8 cellular contexts compared by ENCODE assay signal in the genomic region with DNA sequence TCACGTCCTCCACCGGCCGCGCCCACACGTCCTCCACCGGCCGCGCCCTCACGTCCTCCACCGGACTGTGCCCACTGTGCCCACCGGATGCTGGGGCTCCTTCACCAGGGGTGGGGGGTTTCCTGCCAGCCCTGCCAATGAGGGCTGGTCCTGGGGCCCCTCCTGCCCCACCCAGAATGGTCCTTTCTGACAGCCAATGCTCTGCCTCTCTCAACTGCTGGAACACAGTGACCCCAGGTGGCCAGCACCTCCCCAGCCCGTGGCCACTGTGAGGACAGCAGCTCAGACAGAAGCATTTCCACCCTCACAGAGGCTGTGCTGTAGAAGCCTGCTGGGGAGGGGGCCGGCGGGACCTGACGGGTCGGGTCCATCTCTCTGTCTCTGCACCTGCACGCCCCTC.
DNase-seq lines count a peak whose midpoint lies in the region; ATAC-seq and TF ChIP-seq lines count a peak whose summit lies in the region.

No MANE protein-coding gene starts in this region.

- H3K9me3 ChIP-seq in mammary epithelial cell (replicated peaks; ENCODE audit: insufficient read depth, low read length) (no peaks in the 10 kb centered on the region), suprapubic skin (no peaks in the 10 kb centered on the region)

- H3K4me1 ChIP-seq in mammary epithelial cell (ENCODE audit: insufficient read depth, low read length) (no peaks in the 10 kb centered on the region), foreskin keratinocyte (no peaks in the 10 kb centered on the region), suprapubic skin (no peaks in the 10 kb centered on the region)

- H3K27ac ChIP-seq in mammary epithelial cell (ENCODE audit: insufficient read depth, low read depth, low read length) (no peak overlapping the region), foreskin keratinocyte (no peak overlapping the region), suprapubic skin (no peak overlapping the region)

- TF ChIP-seq CTCF in MCF 10A (IDR thresholded peaks at IDR 0.05; ENCODE audit: unreplicated experiment) (no peak), mammary epithelial cell (conservative IDR thresholded peaks at IDR 0.05 in 1 of 2, IDR thresholded peaks at IDR 0.05 in 1 of 2; ENCODE audit: extremely low read depth in 1 of 2, insufficient read depth in 1 of 2, low read depth in 1 of 2, low read length in 2 of 2) (peak in 1 of 2 donors; percentile 32), foreskin keratinocyte (conservative IDR thresholded peaks at IDR 0.05) (peak; percentile 46), suprapubic skin (IDR thresholded peaks at IDR 0.05) (no peak)

- no peak overlapping the region for H3K4me3 Mint-ChIP-seq in MCF 10A (ENCODE audit: unreplicated experiment)
- H3K4me3 Mint-ChIP-seq in activated CD4-positive, alpha-beta T cell treated with anti-CD3 and anti-CD28 coated beads, Interleukin-2, amount 10 ng/mL, durations not matched to agents 7 days and 5 days: no peak overlapping the region

- H3K4me2 ChIP-seq in mammary epithelial cell (ENCODE audit: insufficient read depth, low read depth, low read length): no peak overlapping the region

- H3K36me3 ChIP-seq in mammary epithelial cell (ENCODE audit: insufficient read depth, low read length) (no peaks in the 10 kb centered on the region), suprapubic skin (no peaks in the 10 kb centered on the region)

- H3K27me3 ChIP-seq in mammary epithelial cell (ENCODE audit: insufficient read depth, low read length) (no peaks in the 10 kb centered on the region), foreskin keratinocyte (no peaks in the 10 kb centered on the region), suprapubic skin (no peaks in the 10 kb centered on the region)

- H2AFZ ChIP-seq in mammary epithelial cell (ENCODE audit: low read depth, low read length): no peak overlapping the region

- no peak for ATAC-seq in foreskin keratinocyte
- no peak for ATAC-seq in HG03571 (IDR thresholded peaks at IDR 0.05; ENCODE audit: unreplicated experiment)
- no peak for ATAC-seq in GM21717 (IDR thresholded peaks at IDR 0.05; ENCODE audit: unreplicated experiment)

- no peaks in the 10 kb centered on the region for H3K9me3 Mint-ChIP-seq in MCF 10A (ENCODE audit: unreplicated experiment)
- H3K9me3 Mint-ChIP-seq in activated CD4-positive, alpha-beta T cell treated with anti-CD3 and anti-CD28 coated beads, Interleukin-2, amount 10 ng/mL, durations not matched to agents 7 days and 5 days: no peaks in the 10 kb centered on the region

- no peak overlapping the region for H3K9ac ChIP-seq in mammary epithelial cell (ENCODE audit: insufficient read depth, low read length)

- H3K79me2 ChIP-seq in mammary epithelial cell (ENCODE audit: insufficient read depth, low read length): peaks cover 4% of the 10 kb centered on the region

- TF ChIP-seq EP300 in suprapubic skin (IDR thresholded peaks at IDR 0.05): no peak

- H3K4me3 ChIP-seq in mammary epithelial cell (replicated peaks in 1 of 3; ENCODE audit: insufficient read depth in 1 of 3, low read depth in 2 of 3, low read length in 3 of 3): no peak overlapping the region
- no peak overlapping the region for H3K4me3 ChIP-seq in suprapubic skin

- POLR2A ChIA-PET in MCF 10A (lab: Yijun Ruan, JAX): no interaction called here
- POLR2A ChIA-PET in activated CD4-positive, alpha-beta T cell treated with anti-CD3 and anti-CD28 coated beads, Interleukin-2, amount 10 ng/mL, durations not matched to agents 7 days and 5 days (lab: Charles Lee): no interaction called here

- H3K36me3 Mint-ChIP-seq in MCF 10A (ENCODE audit: insufficient read depth, unreplicated experiment): peaks cover 5% of the 10 kb centered on the region
- peaks cover 6% of the 10 kb centered on the region for H3K36me3 Mint-ChIP-seq in activated CD4-positive, alpha-beta T cell treated with anti-CD3 and anti-CD28 coated beads, Interleukin-2, amount 10 ng/mL, durations not matched to agents 7 days and 5 days (ENCODE audit: low read depth)

- DNase-seq in MCF 10A (ENCODE audit: unreplicated experiment): peak; percentile 10
- DNase-seq in mammary epithelial cell: no peak
- peak; percentile 26 for DNase-seq in activated CD4-positive, alpha-beta T cell treated with anti-CD3 and anti-CD28 coated beads, Interleukin-2, amount 10 ng/mL, durations not matched to agents 7 days and 5 days
- DNase-seq in foreskin keratinocyte: no peak
- DNase-seq in stimulated activated CD4-positive, alpha-beta T cell treated with anti-CD3 and anti-CD28 coated beads, Interleukin-4, amount 100 ng/mL, for 4 hours: peak; percentile 25 to 33
- DNase-seq in suprapubic skin (ENCODE audit: low spot score in 2 of 2): no peak

- intact Hi-C loops in MCF 10A (cut with micrococcal nuclease) (no loop called here), mammary epithelial cell (cut with micrococcal nuclease) (loop anchor here (2.0 to 5.0 kb wide), 2 partner anchors 119 to 304 kb away; a partner anchor contains a TSS)

- CTCF ChIA-PET in MCF 10A (lab: Yijun Ruan, JAX): no interaction called here
- CTCF ChIA-PET in mammary epithelial cell (lab: Charles Lee; ENCODE audit: low non-redundant PET): no interaction called here
- CTCF ChIA-PET in activated CD4-positive, alpha-beta T cell treated with anti-CD3 and anti-CD28 coated beads, Interleukin-2, amount 10 ng/mL, durations not matched to agents 7 days and 5 days (lab: Charles Lee): interaction anchor here (0.7 to 1.5 kb wide), 6 partner anchors 10 to 309 kb away, joined by 3 to 4 read pairs (median 3); no protein-coding TSS in a partner anchor

- H3K27me3 Mint-ChIP-seq in MCF 10A (ENCODE audit: insufficient read depth, unreplicated experiment): no peaks in the 10 kb centered on the region
- no peaks in the 10 kb centered on the region for H3K27me3 Mint-ChIP-seq in activated CD4-positive, alpha-beta T cell treated with anti-CD3 and anti-CD28 coated beads, Interleukin-2, amount 10 ng/mL, durations not matched to agents 7 days and 5 days

- no peak for TF ChIP-seq POLR2A in suprapubic skin (IDR thresholded peaks at IDR 0.05)

- H3K27ac Mint-ChIP-seq in MCF 10A (ENCODE audit: low read depth, unreplicated experiment): no peak overlapping the region
- no peak overlapping the region for H3K27ac Mint-ChIP-seq in activated CD4-positive, alpha-beta T cell treated with anti-CD3 and anti-CD28 coated beads, Interleukin-2, amount 10 ng/mL, durations not matched to agents 7 days and 5 days

- H4K20me1 ChIP-seq in mammary epithelial cell (ENCODE audit: insufficient read depth, low read length): no peaks in the 10 kb centered on the region

- 98% methylated on average over 7 of the region's 17 CpGs for WGBS in mammary epithelial cell (ENCODE audit: low coverage, missing lambda C conversion rate)
- WGBS in suprapubic skin: 93% methylated on average over 17 of the region's 17 CpGs

- in situ Hi-C loops in mammary epithelial cell (cut with MboI; ENCODE audit: low sequenced_read_pairs in 2 of 2): no loop called here

- no peaks in the 10 kb centered on the region for H3K4me1 Mint-ChIP-seq in MCF 10A (ENCODE audit: insufficient read depth, unreplicated experiment)
- peaks cover 20% of the 10 kb centered on the region for H3K4me1 Mint-ChIP-seq in activated CD4-positive, alpha-beta T cell treated with anti-CD3 and anti-CD28 coated beads, Interleukin-2, amount 10 ng/mL, durations not matched to agents 7 days and 5 days

- dilution Hi-C loops in mammary epithelial cell (cut with HindIII; ENCODE audit: low sequenced_read_pairs): no loop called here

- no TSS peak for BruUV-seq in MCF 10A (replicated peaks; lab: Mats Ljungman, UMichigan)
- no TSS peak for BruUV-seq in mammary epithelial cell (replicated peaks; lab: Mats Ljungman, UMichigan)

Comparison
In these comparisons a context has a peak if more than half of its experiments do, and no peak if none do; other contexts are left out.
1. DNase-seq: peak in MCF 10A (single experiment), activated CD4-positive, alpha-beta T cell treated with anti-CD3 and anti-CD28 coated beads, Interleukin-2, amount 10 ng/mL, durations not matched to agents 7 days and 5 days (single experiment) and stimulated activated CD4-positive, alpha-beta T cell treated with anti-CD3 and anti-CD28 coated beads, Interleukin-4, amount 100 ng/mL, for 4 hours (2 of 2); none in mammary epithelial cell (single experiment), foreskin keratinocyte (0 of 2) and suprapubic skin (0 of 2).